Comparison of ENCODE assay signal across 1 cellular context in the genomic region with DNA sequence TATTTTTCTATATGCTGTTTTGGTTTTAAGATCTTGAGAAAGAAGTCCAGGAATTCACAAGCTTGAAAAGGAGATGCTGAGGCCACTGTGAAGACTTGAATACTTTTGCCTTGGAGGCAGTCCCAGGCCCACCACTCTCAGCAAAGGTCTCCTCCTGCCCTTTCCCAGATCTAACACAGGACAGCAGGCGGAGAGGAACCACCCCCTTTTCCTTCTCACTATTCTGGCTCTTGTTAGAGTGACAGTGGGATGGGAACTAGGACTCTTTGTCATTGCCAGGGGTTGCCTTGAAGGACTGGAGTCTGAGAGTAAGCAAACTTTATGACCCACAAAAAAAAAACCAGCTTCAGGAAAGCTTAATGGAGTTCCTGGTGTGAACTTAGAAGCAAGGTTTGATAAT.
TF ChIP-seq lines count a peak whose summit lies in the region.

No MANE protein-coding gene starts in this region.

TF ChIP-seq in SK-N-SH, 30 proteins besides CTCF, POLR2A, EP300 and RAD21 (continued from another document):
- TF ChIP-seq FOSL2 (IDR thresholded peaks at IDR 0.05; ENCODE audit: borderline replicate concordance, low read depth) (no peak), TAF1 (IDR thresholded peaks at IDR 0.05; ENCODE audit: borderline replicate concordance, low read depth, low read length) (no peak), NRF1 (IDR thresholded peaks at IDR 0.05; ENCODE audit: low read depth, low read length) (no peak), REST (IDR thresholded peaks at IDR 0.05; ENCODE audit: low read depth, low read length) (no peak), TEAD4 (IDR thresholded peaks at IDR 0.05; ENCODE audit: borderline replicate concordance, insufficient read depth) (no peak), USF2 (IDR thresholded peaks at IDR 0.05; ENCODE audit: borderline replicate concordance, low read depth, low read length) (no peak), SIN3A (IDR thresholded peaks at IDR 0.05; ENCODE audit: borderline replicate concordance, low read depth, low read length) (no peak), FOXM1 (IDR thresholded peaks at IDR 0.05; ENCODE audit: low read depth) (no peak), TCF12 (IDR thresholded peaks at IDR 0.05) (no peak), CHD2 (IDR thresholded peaks at IDR 0.05; ENCODE audit: low read length, partially characterized antibody) (no peak), FOXJ3 (CRISPR knock-in tag; IDR thresholded peaks at IDR 0.05) (no peak)
- TF ChIP-seq, protein P1, sequence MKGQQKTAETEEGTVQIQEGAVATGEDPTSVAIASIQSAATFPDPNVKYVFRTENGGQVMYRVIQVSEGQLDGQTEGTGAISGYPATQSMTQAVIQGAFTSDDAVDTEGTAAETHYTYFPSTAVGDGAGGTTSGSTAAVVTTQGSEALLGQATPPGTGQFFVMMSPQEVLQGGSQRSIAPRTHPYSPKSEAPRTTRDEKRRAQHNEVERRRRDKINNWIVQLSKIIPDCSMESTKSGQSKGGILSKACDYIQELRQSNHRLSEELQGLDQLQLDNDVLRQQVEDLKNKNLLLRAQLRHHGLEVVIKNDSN (IDR thresholded peaks at IDR 0.05; ENCODE audit: borderline replicate concordance, low read depth) = no peak
- TF ChIP-seq, protein P2, sequence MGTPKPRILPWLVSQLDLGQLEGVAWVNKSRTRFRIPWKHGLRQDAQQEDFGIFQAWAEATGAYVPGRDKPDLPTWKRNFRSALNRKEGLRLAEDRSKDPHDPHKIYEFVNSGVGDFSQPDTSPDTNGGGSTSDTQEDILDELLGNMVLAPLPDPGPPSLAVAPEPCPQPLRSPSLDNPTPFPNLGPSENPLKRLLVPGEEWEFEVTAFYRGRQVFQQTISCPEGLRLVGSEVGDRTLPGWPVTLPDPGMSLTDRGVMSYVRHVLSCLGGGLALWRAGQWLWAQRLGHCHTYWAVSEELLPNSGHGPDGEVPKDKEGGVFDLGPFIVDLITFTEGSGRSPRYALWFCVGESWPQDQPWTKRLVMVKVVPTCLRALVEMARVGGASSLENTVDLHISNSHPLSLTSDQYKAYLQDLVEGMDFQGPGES (IDR thresholded peaks at IDR 0.05; ENCODE audit: low read depth, low read length) = no peak
